In genomic region chr5:175102717-175103116, GRCh38 we compare ENCODE assay signal across 3 cellular contexts.
TF ChIP-seq lines count a peak whose summit lies in the region.

No MANE protein-coding gene starts in this region.

TF ChIP-seq in HEK293, 187 proteins besides CTCF, POLR2A, EP300 and RAD21 (continued from another document):
- TF ChIP-seq ZNF398 (tag by site-specific recombination; IDR thresholded peaks at IDR 0.05) = no peak
- no peak for TF ChIP-seq ZNF677 (tag by site-specific recombination; IDR thresholded peaks at IDR 0.05)
- no peak for TF ChIP-seq ZNF610 (tag by site-specific recombination; IDR thresholded peaks at IDR 0.05; ENCODE audit: borderline replicate concordance)
- no peak for TF ChIP-seq ZNF280C (tag by site-specific recombination; IDR thresholded peaks at IDR 0.05)
- no peak for TF ChIP-seq ZSCAN18 (tag by site-specific recombination; IDR thresholded peaks at IDR 0.05)
- 0 out of 2 replicates have a peak, but pooled peaks have one; percentile 32 for TF ChIP-seq ZNF521 (tag by site-specific recombination; IDR thresholded peaks at IDR 0.05)
- TF ChIP-seq ZNF366 (tag by site-specific recombination; conservative IDR thresholded peaks at IDR 0.05) = peak; percentile 88
- no peak for TF ChIP-seq ZBTB6 (tag by site-specific recombination; IDR thresholded peaks at IDR 0.05)
- TF ChIP-seq FEZF1 (tag by site-specific recombination; IDR thresholded peaks at IDR 0.05) = no peak
- no peak for TF ChIP-seq ZNF138 (tag by site-specific recombination; IDR thresholded peaks at IDR 0.05; ENCODE audit: borderline replicate concordance)

TF ChIP-seq in K562, 482 proteins besides CTCF, POLR2A, EP300 and RAD21:
- TF ChIP-seq ZNF277 (CRISPR knock-in tag; IDR thresholded peaks at IDR 0.05; ENCODE audit: borderline replicate concordance) = no peak
- TF ChIP-seq ZNF512 (tag; IDR thresholded peaks at IDR 0.05) = no peak
- TF ChIP-seq ZBTB8A (IDR thresholded peaks at IDR 0.05; ENCODE audit: partially characterized antibody) = no peak
- TF ChIP-seq NCOR1 (IDR thresholded peaks at IDR 0.05) = no peak
- TF ChIP-seq GABPB1 (CRISPR knock-in tag; IDR thresholded peaks at IDR 0.05) = no peak
- TF ChIP-seq SNIP1 (IDR thresholded peaks at IDR 0.05; ENCODE audit: low read depth) = no peak
- TF ChIP-seq FOXJ2 (tag; IDR thresholded peaks at IDR 0.05) = no peak
- no peak for TF ChIP-seq THRB (CRISPR knock-in tag; conservative IDR thresholded peaks at IDR 0.05)
- peak; percentile 25; the same call in 1 of the 2 replicates for TF ChIP-seq EGR1 (conservative IDR thresholded peaks at IDR 0.05)
TF ChIP-seq in K562: peak in this region for 1.

TF ChIP-seq in H1, 55 proteins besides CTCF, POLR2A, EP300 and RAD21 (continued from another document):
- TF ChIP-seq YY1 (IDR thresholded peaks at IDR 0.05; ENCODE audit: low read depth, low read length) (no peak), RXRA (IDR thresholded peaks at IDR 0.05; ENCODE audit: insufficient read depth, low read depth, low read length) (no peak), SAP30 (IDR thresholded peaks at IDR 0.05; ENCODE audit: insufficient read depth, insufficient replicate concordance, low read length) (no peak), CTBP2 (IDR thresholded peaks at IDR 0.05; ENCODE audit: borderline replicate concordance, insufficient read depth, insufficient read length, low read length) (no peak), RBBP5 (IDR thresholded peaks at IDR 0.05; ENCODE audit: borderline replicate concordance, low read depth, low read length) (no peak), CEBPB (IDR thresholded peaks at IDR 0.05; ENCODE audit: low read depth, low read length) (no peak), SIX5 (IDR thresholded peaks at IDR 0.05; ENCODE audit: low read depth, low read length) (no peak), MAFK (IDR thresholded peaks at IDR 0.05; ENCODE audit: low read depth, low read length) (no peak), CBX5 (IDR thresholded peaks at IDR 0.05; ENCODE audit: low read depth, low read length) (no peak), SIRT6 (IDR thresholded peaks at IDR 0.05; ENCODE audit: low read length) (no peak), KDM1A (IDR thresholded peaks at IDR 0.05; ENCODE audit: borderline replicate concordance, low read length) (no peak), ZNF274 (IDR thresholded peaks at IDR 0.05; ENCODE audit: borderline replicate concordance, extremely low read depth, low read length) (no peak), TAF7 (optimal IDR thresholded peaks at IDR 0.05; ENCODE audit: borderline replicate concordance, low read depth, low read length) (no peak), TCF12 (IDR thresholded peaks at IDR 0.05; ENCODE audit: low read depth, low read length) (no peak), SP1 (IDR thresholded peaks at IDR 0.05; ENCODE audit: low read depth, low read length) (no peak), JUND (IDR thresholded peaks at IDR 0.05; ENCODE audit: low read length) (no peak), NANOG (IDR thresholded peaks at IDR 0.05; ENCODE audit: insufficient read depth, low read depth, low read length, poor library complexity, severe bottlenecking) (no peak), TAF1 (IDR thresholded peaks at IDR 0.05; ENCODE audit: low read depth, low read length) (no peak), BACH1 (IDR thresholded peaks at IDR 0.05; ENCODE audit: low read length) (no peak)
